ENCODE assay signal across 29 cellular contexts in the genomic region with DNA sequence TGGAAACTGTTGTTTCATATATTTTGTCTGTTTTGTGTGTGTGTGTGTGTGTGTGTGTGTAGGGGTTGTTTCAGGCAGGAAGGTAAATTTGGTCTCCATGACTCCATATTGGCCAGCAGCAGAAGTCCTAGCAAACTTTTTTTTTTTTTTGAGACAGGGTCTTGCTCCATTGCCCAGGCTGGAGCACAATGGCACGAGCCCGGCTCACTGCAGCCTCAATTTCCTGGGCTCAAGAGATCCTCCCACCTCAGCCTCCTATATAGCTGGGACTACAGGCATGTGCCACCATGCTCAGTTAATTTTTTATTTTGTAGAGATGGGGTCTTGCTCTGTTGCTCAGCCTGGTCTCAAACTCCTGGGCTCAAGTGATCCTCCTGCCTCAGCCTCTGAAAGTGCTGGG.
DNase-seq lines count a peak whose midpoint lies in the region; ATAC-seq, FAIRE-seq and TF ChIP-seq lines count a peak whose summit lies in the region.
"Had no signal": no experiment of that assay in that cellular context is flagged by ENCODE, and none has a peak within 500 bp of the region (broad histone marks: within the 10 kb centered on the region; RNA-seq: fewer than 3 reads in every experiment).

No MANE protein-coding gene starts in this region.

- H4K20me1 ChIP-seq in KMS-11 (ENCODE audit: insufficient read depth) (no peaks in the 10 kb centered on the region), K562 (replicated peaks; ENCODE audit: control insufficient read depth, insufficient read depth, low read length) (no peaks in the 10 kb centered on the region)
- H4K20me1 ChIP-seq: BLaER1 had no signal

- H3K4me2 ChIP-seq in KMS-11 (peak overlapping the region; percentile 99), K562 (ENCODE audit: insufficient read depth, low read length) (no peak overlapping the region)
- H3K4me2 ChIP-seq: BLaER1, GM23338 had no signal

- peaks cover 78% of the 10 kb centered on the region for H3K4me1 Mint-ChIP-seq in activated CD4-positive, alpha-beta memory T cell treated with anti-CD3 and anti-CD28 coated beads, Interleukin-2, amount 10 ng/mL, durations not matched to agents 7 days and 5 days
- H3K4me1 Mint-ChIP-seq in activated CD4-positive, alpha-beta memory T cell treated with anti-CD3 and anti-CD28 coated beads for 36 hours (ENCODE audit: low read depth): peaks cover 49% of the 10 kb centered on the region
- peaks cover 56 to 74% of the 10 kb centered on the region in 2 donors for H3K4me1 Mint-ChIP-seq in natural killer cell treated with Interleukin-12 subunit alpha and Interleukin-12 subunit beta and Interleukin-15 and Interleukin-18, amount 100 ng/mL, for 72 hours (ENCODE audit: low read depth in 2 of 2)

- no peak for TF ChIP-seq RAD21 in K562 (CRISPR knock-in tag; conservative IDR thresholded peaks at IDR 0.05 in 1 of 2, IDR thresholded peaks at IDR 0.05 in 1 of 2)

- H3K27ac Mint-ChIP-seq in activated CD4-positive, alpha-beta memory T cell treated with anti-CD3 and anti-CD28 coated beads, Interleukin-2, amount 10 ng/mL, durations not matched to agents 7 days and 5 days: peak overlapping the region; percentile 19
- H3K27ac Mint-ChIP-seq in activated CD4-positive, alpha-beta memory T cell treated with anti-CD3 and anti-CD28 coated beads for 36 hours: no peak overlapping the region
- H3K27ac Mint-ChIP-seq in natural killer cell treated with Interleukin-12 subunit alpha and Interleukin-12 subunit beta and Interleukin-15 and Interleukin-18, amount 100 ng/mL, for 72 hours: peak overlapping the region; percentile 44 to 99
- H3K27ac Mint-ChIP-seq: CD4-positive, alpha-beta T cell; GM23338 had no signal

- TF ChIP-seq EP300 in K562 (IDR thresholded peaks at IDR 0.05; ENCODE audit: low read length): no peak
- no peak for TF ChIP-seq EP300 in gastroesophageal sphincter (IDR thresholded peaks at IDR 0.05)

- H3K27ac ChIP-seq in KMS-11: peak overlapping the region; percentile 99
- no peak overlapping the region for H3K27ac ChIP-seq in K562 (ENCODE audit: extremely low read depth, low read depth, low read length)
- H3K27ac ChIP-seq in gastroesophageal sphincter: no peak overlapping the region
- H3K27ac ChIP-seq: BLaER1, SJCRH30 had no signal

- H3K36me3 Mint-ChIP-seq in activated CD4-positive, alpha-beta memory T cell treated with anti-CD3 and anti-CD28 coated beads, Interleukin-2, amount 10 ng/mL, durations not matched to agents 7 days and 5 days (ENCODE audit: low read depth): peaks cover 4% of the 10 kb centered on the region
- peaks cover 1% of the 10 kb centered on the region for H3K36me3 Mint-ChIP-seq in activated CD4-positive, alpha-beta memory T cell treated with anti-CD3 and anti-CD28 coated beads for 36 hours
- peaks cover 11% of the 10 kb centered on the region for H3K36me3 Mint-ChIP-seq in natural killer cell treated with Interleukin-12 subunit alpha and Interleukin-12 subunit beta and Interleukin-15 and Interleukin-18, amount 100 ng/mL, for 72 hours

- intact Hi-C loops in activated CD4-positive, alpha-beta memory T cell treated with anti-CD3 and anti-CD28 coated beads for 36 hours (cut with micrococcal nuclease): loop anchor here (5.0 kb wide), 1 partner anchor 360 kb away; no protein-coding TSS in a partner anchor
- intact Hi-C loops in K562 (cut with micrococcal nuclease): no loop called here

- DNase-seq in activated CD4-positive, alpha-beta memory T cell treated with anti-CD3 and anti-CD28 coated beads, Interleukin-2, amount 10 ng/mL, durations not matched to agents 7 days and 5 days: no peak
- no peak for DNase-seq in activated CD4-positive, alpha-beta memory T cell treated with anti-CD3 and anti-CD28 coated beads for 36 hours
- DNase-seq in K562 (ENCODE audit: extremely low read depth in 1 of 4, low spot score in 3 of 4) (no peak), NCI-H2107 treated with DMSO at 0.1 percent for 48 hours (lab: John Stamatoyannopoulos, UW; ENCODE audit: unreplicated experiment) (no peak), NCI-H1436 treated with DMSO at 0.1 percent for 48 hours (lab: John Stamatoyannopoulos, UW) (no peak)
- no peak for DNase-seq in natural killer cell treated with Interleukin-12 subunit alpha and Interleukin-12 subunit beta and Interleukin-15 and Interleukin-18, amount 100 ng/mL, for 72 hours (ENCODE audit: low spot score)
- DNase-seq: Caco-2; CD4-positive, alpha-beta T cell; DMS79; EL; GDM1; Kasumi-1; NCI-H1105; NCI-H146; NCI-H1930; NCI-H2107; NCI-H446; NCI-H526; NCI-H82; NK-92 treated with Interleukin-12 subunit alpha and Interleukin-12 subunit beta, amount 100 ng/mL, for 24 hours; PC-3; SJCRH30 had no signal

- no peaks in the 10 kb centered on the region for H3K9me1 ChIP-seq in K562 (ENCODE audit: control insufficient read depth, insufficient read depth, low read length)

- no peaks in the 10 kb centered on the region for H3K9me3 Mint-ChIP-seq in activated CD4-positive, alpha-beta memory T cell treated with anti-CD3 and anti-CD28 coated beads, Interleukin-2, amount 10 ng/mL, durations not matched to agents 7 days and 5 days
- H3K9me3 Mint-ChIP-seq in activated CD4-positive, alpha-beta memory T cell treated with anti-CD3 and anti-CD28 coated beads for 36 hours: no peaks in the 10 kb centered on the region
- H3K9me3 Mint-ChIP-seq in natural killer cell treated with Interleukin-12 subunit alpha and Interleukin-12 subunit beta and Interleukin-15 and Interleukin-18, amount 100 ng/mL, for 72 hours: no peaks in the 10 kb centered on the region
- H3K9me3 Mint-ChIP-seq: CD4-positive, alpha-beta T cell; GM23338 had no signal

- H3K9me3 ChIP-seq in K562 (replicated peaks; ENCODE audit: control insufficient read depth, insufficient read depth, low read depth, low read length): no peaks in the 10 kb centered on the region
- H3K9me3 ChIP-seq in gastroesophageal sphincter: no peaks in the 10 kb centered on the region
- H3K9me3 ChIP-seq: BLaER1, Caco-2, HAP-1, SJCRH30 had no signal

- 29% methylated on average over 1 of the region's 2 CpGs for WGBS in K562 (ENCODE audit: insufficient coverage, low coverage, missing lambda C conversion rate)
- WGBS in gastroesophageal sphincter (ENCODE audit: low coverage in 1 of 2), 2 donors: 93% methylated on average over 2 of the region's 2 CpGs; no CpG with 5 or more reads in 1 of the 2 donors

- no TSS peak for BruUV-seq in K562 (replicated peaks; lab: Mats Ljungman, UMichigan)

- CTCF ChIA-PET in activated CD4-positive, alpha-beta memory T cell treated with anti-CD3 and anti-CD28 coated beads, Interleukin-2, amount 10 ng/mL, durations not matched to agents 7 days and 5 days (lab: Charles Lee): interaction anchor here (1.0 to 2.8 kb wide), 2 partner anchors 20 to 62 kb away, joined by 3 to 18 read pairs; no protein-coding TSS in a partner anchor
- CTCF ChIA-PET in activated CD4-positive, alpha-beta memory T cell treated with anti-CD3 and anti-CD28 coated beads for 36 hours (lab: Charles Lee): interaction anchor here (2.5 to 2.6 kb wide), 2 partner anchors 44 to 62 kb away, joined by 14 to 15 read pairs; no protein-coding TSS in a partner anchor
- CTCF ChIA-PET in K562 (lab: Yijun Ruan, JAX; ENCODE audit: low intra/inter-chr PET ratio): no interaction called here

- H3K27me3 ChIP-seq in KMS-11 (ENCODE audit: insufficient read depth, low read depth) (no peaks in the 10 kb centered on the region), K562 (ENCODE audit: control insufficient read depth in 2 of 2, insufficient read depth in 2 of 2, low read length in 2 of 2) (no peaks in the 10 kb centered on the region), gastroesophageal sphincter (no peaks in the 10 kb centered on the region)
- H3K27me3 ChIP-seq: BLaER1, SJCRH30 had no signal

- no peak for TF ChIP-seq CTCF in KMS-11 (conservative IDR thresholded peaks at IDR 0.05; ENCODE audit: low read depth, low read length)
- TF ChIP-seq CTCF in K562 (IDR thresholded peaks at IDR 0.05 in 2 of 3, conservative IDR thresholded peaks at IDR 0.05 in 1 of 3; ENCODE audit: insufficient read depth in 2 of 3, low read depth in 1 of 3, low read length in 3 of 3): no peak
- TF ChIP-seq CTCF in gastroesophageal sphincter (IDR thresholded peaks at IDR 0.05): no peak

- H3K27me3 Mint-ChIP-seq in activated CD4-positive, alpha-beta memory T cell treated with anti-CD3 and anti-CD28 coated beads, Interleukin-2, amount 10 ng/mL, durations not matched to agents 7 days and 5 days: no peaks in the 10 kb centered on the region
- no peaks in the 10 kb centered on the region for H3K27me3 Mint-ChIP-seq in activated CD4-positive, alpha-beta memory T cell treated with anti-CD3 and anti-CD28 coated beads for 36 hours
- no peaks in the 10 kb centered on the region for H3K27me3 Mint-ChIP-seq in natural killer cell treated with Interleukin-12 subunit alpha and Interleukin-12 subunit beta and Interleukin-15 and Interleukin-18, amount 100 ng/mL, for 72 hours
- H3K27me3 Mint-ChIP-seq: CD4-positive, alpha-beta T cell had no signal

- H3K36me3 ChIP-seq in KMS-11 (ENCODE audit: insufficient read depth) (no peaks in the 10 kb centered on the region), K562 (ENCODE audit: control insufficient read depth, insufficient read depth, low read length) (no peaks in the 10 kb centered on the region), gastroesophageal sphincter (no peaks in the 10 kb centered on the region)
- H3K36me3 ChIP-seq: BLaER1, HAP-1, SJCRH30 had no signal

- no peak overlapping the region for H3K9ac ChIP-seq in KMS-11
- no peak overlapping the region for H3K9ac ChIP-seq in K562 (ENCODE audit: insufficient read depth in 1 of 2, low read depth in 2 of 2, low read length in 2 of 2)
- H3K9ac ChIP-seq: BLaER1 had no signal

- no peak overlapping the region for H2AFZ ChIP-seq in KMS-11 (ENCODE audit: low read depth)
- no peak overlapping the region for H2AFZ ChIP-seq in K562 (ENCODE audit: low read depth, low read length)
- H2AFZ ChIP-seq: GM23338 had no signal

- in situ Hi-C loops in K562 (cut with MboI): no loop called here

- H3K4me3 ChIP-seq in KMS-11 (IDR thresholded peaks at IDR 0.05; ENCODE audit: insufficient read depth, low read depth, low read length) (no peak overlapping the region), K562 (no peak overlapping the region), gastroesophageal sphincter (no peak overlapping the region)
- H3K4me3 ChIP-seq: BLaER1, GM23338, HAP-1, SJCRH30 had no signal

- POLR2A ChIA-PET in activated CD4-positive, alpha-beta memory T cell treated with anti-CD3 and anti-CD28 coated beads, Interleukin-2, amount 10 ng/mL, durations not matched to agents 7 days and 5 days (lab: Charles Lee): interaction anchor here (0.6 to 9.3 kb wide), 7 partner anchors 7 to 169 kb away, joined by 3 to 153 read pairs (median 35); no protein-coding TSS in a partner anchor
- POLR2A ChIA-PET in activated CD4-positive, alpha-beta memory T cell treated with anti-CD3 and anti-CD28 coated beads for 36 hours (lab: Charles Lee): no interaction called here
- POLR2A ChIA-PET in K562 (lab: Yijun Ruan, JAX): interaction anchor here (1.6 kb wide), 1 partner anchor 16 kb away, joined by 5 read pairs; no protein-coding TSS in a partner anchor

- FAIRE-seq in K562 (lab: Jason Lieb, UNC): no peak

- ATAC-seq in K562: no peak
- ATAC-seq in natural killer cell treated with Interleukin-12 subunit alpha and Interleukin-12 subunit beta and Interleukin-15 and Interleukin-18, amount 100 ng/mL, for 72 hours: no peak
- no peak for ATAC-seq in gastroesophageal sphincter
- ATAC-seq: GM23338, PC-3, Right ventricle myocardium inferior, SK-N-SH treated with all-trans-retinoic acid at 6 μM for 48 hours had no signal

- TF ChIP-seq POLR2A in K562 (conservative IDR thresholded peaks at IDR 0.05) (no peak), gastroesophageal sphincter (IDR thresholded peaks at IDR 0.05) (no peak)

- H3K4me1 ChIP-seq in KMS-11 (ENCODE audit: low read depth, poor library complexity, severe bottlenecking) (peaks cover 80% of the 10 kb centered on the region), K562 (replicated peaks in 1 of 2; ENCODE audit: control insufficient read depth in 2 of 2, insufficient read depth in 2 of 2, low read length in 2 of 2) (no peaks in the 10 kb centered on the region; a peak in 1 of 5 replicates), gastroesophageal sphincter (no peaks in the 10 kb centered on the region)
- H3K4me1 ChIP-seq: Caco-2 had no signal

- no peak overlapping the region for H3K4me3 Mint-ChIP-seq in activated CD4-positive, alpha-beta memory T cell treated with anti-CD3 and anti-CD28 coated beads, Interleukin-2, amount 10 ng/mL, durations not matched to agents 7 days and 5 days
- no peak overlapping the region for H3K4me3 Mint-ChIP-seq in activated CD4-positive, alpha-beta memory T cell treated with anti-CD3 and anti-CD28 coated beads for 36 hours
- peak overlapping the region; percentile 54 for H3K4me3 Mint-ChIP-seq in natural killer cell treated with Interleukin-12 subunit alpha and Interleukin-12 subunit beta and Interleukin-15 and Interleukin-18, amount 100 ng/mL, for 72 hours
- H3K4me3 Mint-ChIP-seq: CD4-positive, alpha-beta T cell; GM23338 had no signal

- H3K79me2 ChIP-seq in KMS-11 (ENCODE audit: insufficient read depth, low read depth) (peaks cover 18% of the 10 kb centered on the region; the same call in 1 of the 2 replicates), K562 (ENCODE audit: control insufficient read depth, insufficient read depth, low read length) (no peaks in the 10 kb centered on the region)
